In the genomic region with DNA sequence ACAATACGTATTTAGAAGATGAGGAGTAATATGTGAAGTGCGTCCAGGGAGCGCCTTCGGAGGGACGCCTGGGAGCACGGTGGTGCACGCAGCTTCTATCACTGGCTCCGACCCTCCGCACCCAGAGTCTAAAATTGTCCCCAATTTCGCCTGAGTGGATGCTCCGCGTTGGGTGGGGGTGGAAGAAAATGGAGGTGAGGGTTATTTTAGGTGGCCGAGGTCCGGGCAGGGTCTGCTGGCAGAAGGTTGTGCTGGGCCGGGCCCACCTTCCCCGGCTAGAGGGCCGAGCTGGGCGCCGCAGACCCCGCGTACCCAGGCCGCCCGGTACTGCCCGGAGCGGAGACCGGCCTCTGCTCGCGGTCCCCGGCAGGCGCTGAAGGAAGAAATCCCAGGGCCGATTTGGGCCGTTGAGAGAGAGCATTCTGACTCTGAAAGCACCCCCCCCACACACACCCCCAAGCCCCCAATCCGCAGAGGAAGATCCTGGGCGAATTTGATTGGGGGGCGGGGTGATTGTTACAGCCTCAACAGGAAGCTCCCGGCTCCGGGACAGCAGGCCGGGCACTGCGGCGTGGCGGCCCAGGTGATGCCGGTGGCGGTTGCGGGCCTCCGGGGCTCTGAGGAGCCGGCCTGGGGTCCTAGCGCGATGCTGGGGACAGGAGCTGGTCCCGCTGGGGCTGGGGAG, we compare ENCODE assay signal across 1 cellular context.
TF ChIP-seq lines count a peak whose summit lies in the region.

No MANE protein-coding gene starts in this region.

TF ChIP-seq in HEK293, 187 proteins besides CTCF, POLR2A, EP300 and RAD21 (continued from another document and continues in another):
- TF ChIP-seq, protein P1, sequence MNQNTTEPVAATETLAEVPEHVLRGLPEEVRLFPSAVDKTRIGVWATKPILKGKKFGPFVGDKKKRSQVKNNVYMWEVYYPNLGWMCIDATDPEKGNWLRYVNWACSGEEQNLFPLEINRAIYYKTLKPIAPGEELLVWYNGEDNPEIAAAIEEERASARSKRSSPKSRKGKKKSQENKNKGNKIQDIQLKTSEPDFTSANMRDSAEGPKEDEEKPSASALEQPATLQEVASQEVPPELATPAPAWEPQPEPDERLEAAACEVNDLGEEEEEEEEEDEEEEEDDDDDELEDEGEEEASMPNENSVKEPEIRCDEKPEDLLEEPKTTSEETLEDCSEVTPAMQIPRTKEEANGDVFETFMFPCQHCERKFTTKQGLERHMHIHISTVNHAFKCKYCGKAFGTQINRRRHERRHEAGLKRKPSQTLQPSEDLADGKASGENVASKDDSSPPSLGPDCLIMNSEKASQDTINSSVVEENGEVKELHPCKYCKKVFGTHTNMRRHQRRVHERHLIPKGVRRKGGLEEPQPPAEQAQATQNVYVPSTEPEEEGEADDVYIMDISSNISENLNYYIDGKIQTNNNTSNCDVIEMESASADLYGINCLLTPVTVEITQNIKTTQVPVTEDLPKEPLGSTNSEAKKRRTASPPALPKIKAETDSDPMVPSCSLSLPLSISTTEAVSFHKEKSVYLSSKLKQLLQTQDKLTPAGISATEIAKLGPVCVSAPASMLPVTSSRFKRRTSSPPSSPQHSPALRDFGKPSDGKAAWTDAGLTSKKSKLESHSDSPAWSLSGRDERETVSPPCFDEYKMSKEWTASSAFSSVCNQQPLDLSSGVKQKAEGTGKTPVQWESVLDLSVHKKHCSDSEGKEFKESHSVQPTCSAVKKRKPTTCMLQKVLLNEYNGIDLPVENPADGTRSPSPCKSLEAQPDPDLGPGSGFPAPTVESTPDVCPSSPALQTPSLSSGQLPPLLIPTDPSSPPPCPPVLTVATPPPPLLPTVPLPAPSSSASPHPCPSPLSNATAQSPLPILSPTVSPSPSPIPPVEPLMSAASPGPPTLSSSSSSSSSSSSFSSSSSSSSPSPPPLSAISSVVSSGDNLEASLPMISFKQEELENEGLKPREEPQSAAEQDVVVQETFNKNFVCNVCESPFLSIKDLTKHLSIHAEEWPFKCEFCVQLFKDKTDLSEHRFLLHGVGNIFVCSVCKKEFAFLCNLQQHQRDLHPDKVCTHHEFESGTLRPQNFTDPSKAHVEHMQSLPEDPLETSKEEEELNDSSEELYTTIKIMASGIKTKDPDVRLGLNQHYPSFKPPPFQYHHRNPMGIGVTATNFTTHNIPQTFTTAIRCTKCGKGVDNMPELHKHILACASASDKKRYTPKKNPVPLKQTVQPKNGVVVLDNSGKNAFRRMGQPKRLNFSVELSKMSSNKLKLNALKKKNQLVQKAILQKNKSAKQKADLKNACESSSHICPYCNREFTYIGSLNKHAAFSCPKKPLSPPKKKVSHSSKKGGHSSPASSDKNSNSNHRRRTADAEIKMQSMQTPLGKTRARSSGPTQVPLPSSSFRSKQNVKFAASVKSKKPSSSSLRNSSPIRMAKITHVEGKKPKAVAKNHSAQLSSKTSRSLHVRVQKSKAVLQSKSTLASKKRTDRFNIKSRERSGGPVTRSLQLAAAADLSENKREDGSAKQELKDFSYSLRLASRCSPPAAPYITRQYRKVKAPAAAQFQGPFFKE (tag by site-specific recombination; IDR thresholded peaks at IDR 0.05; ENCODE audit: borderline replicate concordance), result no peak
- TF ChIP-seq ZNF404 (tag by site-specific recombination; IDR thresholded peaks at IDR 0.05) (no peak), ZXDB (tag by site-specific recombination; IDR thresholded peaks at IDR 0.05) (no peak), PRDM10 (tag by site-specific recombination; IDR thresholded peaks at IDR 0.05) (no peak), SCRT1 (tag by site-specific recombination; IDR thresholded peaks at IDR 0.05; ENCODE audit: borderline replicate concordance) (no peak), ZNF473 (tag by site-specific recombination; IDR thresholded peaks at IDR 0.05) (no peak), ZNF660 (tag by site-specific recombination; IDR thresholded peaks at IDR 0.05) (peak; percentile 51; the same call in 1 of the 2 replicates), ZBTB48 (tag by site-specific recombination; IDR thresholded peaks at IDR 0.05) (no peak), HIC1 (tag by site-specific recombination; IDR thresholded peaks at IDR 0.05) (no peak; the same call in 1 of the 2 replicates), ZNF501 (tag by site-specific recombination; IDR thresholded peaks at IDR 0.05) (no peak), ZNF354C (tag by site-specific recombination; IDR thresholded peaks at IDR 0.05; ENCODE audit: borderline replicate concordance, low read depth) (no peak), ZNF747 (tag by site-specific recombination; IDR thresholded peaks at IDR 0.05) (no peak), ZNF530 (tag by site-specific recombination; IDR thresholded peaks at IDR 0.05; ENCODE audit: low read depth) (no peak), ZNF280C (tag by site-specific recombination; IDR thresholded peaks at IDR 0.05) (no peak), ZNF776 (tag by site-specific recombination; IDR thresholded peaks at IDR 0.05; ENCODE audit: borderline replicate concordance) (no peak), ZBTB8A (tag by site-specific recombination; IDR thresholded peaks at IDR 0.05) (peak; percentile 59), GLIS1 (tag by site-specific recombination; IDR thresholded peaks at IDR 0.05) (no peak), ZNF394 (tag by site-specific recombination; IDR thresholded peaks at IDR 0.05; ENCODE audit: borderline replicate concordance) (no peak), HOXC10 (CRISPR knock-in tag; IDR thresholded peaks at IDR 0.05) (no peak), AEBP2 (tag by site-specific recombination; IDR thresholded peaks at IDR 0.05; ENCODE audit: borderline replicate concordance) (no peak), ZNF280D (tag by site-specific recombination; IDR thresholded peaks at IDR 0.05) (no peak), PRDM6 (tag by site-specific recombination; IDR thresholded peaks at IDR 0.05) (no peak), ZNF600 (tag by site-specific recombination; IDR thresholded peaks at IDR 0.05) (0 out of 2 replicates have a peak, but pooled peaks have one; percentile 57)
- TF ChIP-seq, protein P2, sequence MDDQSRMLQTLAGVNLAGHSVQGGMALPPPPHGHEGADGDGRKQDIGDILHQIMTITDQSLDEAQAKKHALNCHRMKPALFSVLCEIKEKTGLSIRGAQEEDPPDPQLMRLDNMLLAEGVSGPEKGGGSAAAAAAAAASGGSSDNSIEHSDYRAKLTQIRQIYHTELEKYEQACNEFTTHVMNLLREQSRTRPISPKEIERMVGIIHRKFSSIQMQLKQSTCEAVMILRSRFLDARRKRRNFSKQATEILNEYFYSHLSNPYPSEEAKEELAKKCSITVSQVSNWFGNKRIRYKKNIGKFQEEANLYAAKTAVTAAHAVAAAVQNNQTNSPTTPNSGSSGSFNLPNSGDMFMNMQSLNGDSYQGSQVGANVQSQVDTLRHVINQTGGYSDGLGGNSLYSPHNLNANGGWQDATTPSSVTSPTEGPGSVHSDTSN (CRISPR knock-in tag; IDR thresholded peaks at IDR 0.05), result no peak
- TF ChIP-seq, protein P3, sequence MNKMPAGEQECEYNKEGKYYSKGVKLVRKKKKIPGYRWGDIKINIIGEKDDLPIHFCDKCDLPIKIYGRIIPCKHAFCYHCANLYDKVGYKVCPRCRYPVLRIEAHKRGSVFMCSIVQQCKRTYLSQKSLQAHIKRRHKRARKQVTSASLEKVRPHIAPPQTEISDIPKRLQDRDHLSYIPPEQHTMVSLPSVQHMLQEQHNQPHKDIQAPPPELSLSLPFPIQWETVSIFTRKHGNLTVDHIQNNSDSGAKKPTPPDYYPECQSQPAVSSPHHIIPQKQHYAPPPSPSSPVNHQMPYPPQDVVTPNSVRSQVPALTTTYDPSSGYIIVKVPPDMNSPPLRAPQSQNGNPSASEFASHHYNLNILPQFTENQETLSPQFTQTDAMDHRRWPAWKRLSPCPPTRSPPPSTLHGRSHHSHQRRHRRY (tag by site-specific recombination; IDR thresholded peaks at IDR 0.05), result no peak
